8 cellular contexts compared by ENCODE assay signal in the genomic region with DNA sequence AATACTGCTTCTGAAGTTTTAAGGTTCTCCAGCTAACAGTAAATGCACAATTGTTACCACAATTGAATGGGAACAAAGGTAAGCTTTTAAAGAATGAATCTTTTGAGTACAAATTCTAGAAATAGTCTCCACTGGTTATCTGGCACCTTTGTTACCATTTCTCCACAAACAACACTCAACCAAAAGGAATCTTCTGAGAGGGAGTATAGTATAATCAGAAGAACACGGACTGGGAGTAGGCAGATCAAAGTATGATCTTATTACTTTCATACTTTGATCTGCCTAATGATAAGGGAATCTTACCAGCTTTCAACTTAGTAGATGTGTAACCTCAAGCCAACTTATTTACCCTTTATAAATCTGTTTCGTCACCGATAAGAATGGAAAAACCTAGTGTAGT. TPM values are rescaled to one million over a fixed set of nuclear protein-coding genes. Genes with fewer than 3 reads are reported as not detected.
DNase-seq lines count a peak whose midpoint lies in the region; ATAC-seq and TF ChIP-seq lines count a peak whose summit lies in the region.

No MANE protein-coding gene starts in this region.

- no peaks in the 10 kb centered on the region for H3K27me3 Mint-ChIP-seq in central memory CD8-positive, alpha-beta T cell
- H3K27me3 Mint-ChIP-seq in natural killer cell (ENCODE audit: low read depth in 2 of 2) = no peaks in the 10 kb centered on the region

- ATAC-seq in central memory CD8-positive, alpha-beta T cell (replicated peaks; ENCODE audit: extremely low read depth, poor library complexity, severe bottlenecking) = no peak
- no peak for ATAC-seq in natural killer cell
- no peak for ATAC-seq in GM21390 (IDR thresholded peaks at IDR 0.05; ENCODE audit: unreplicated experiment)

- peaks cover 29 to 70% (median 51%) of the 10 kb centered on the region in 11 experiments for H3K36me3 ChIP-seq in BLaER1 treated with 17β-estradiol and CSF1 and Interleukin-3, amounts not matched to agents 10 nM and 100 nM

- H4K20me1 ChIP-seq in BLaER1 treated with 17β-estradiol and CSF1 and Interleukin-3, amounts not matched to agents 10 nM and 100 nM = peaks cover 20 to 39% (median 27%) of the 10 kb centered on the region in 11 experiments; a peak in 20 of 22 replicates

- H3K4me1 ChIP-seq in BLaER1 treated with 17β-estradiol and CSF1 and Interleukin-3, amounts not matched to agents 10 nM and 100 nM = peaks cover 30 to 44% (median 40%) of the 10 kb centered on the region in 10 experiments

- H3K4me2 ChIP-seq in BLaER1 treated with 17β-estradiol and CSF1 and Interleukin-3, amounts not matched to agents 10 nM and 100 nM = peak overlapping the region; percentile 80 to 95 (median 83)

- peak overlapping the region; percentile 91 for H3K4me3 Mint-ChIP-seq in central memory CD8-positive, alpha-beta T cell
- peak overlapping the region; percentile 99 for H3K4me3 Mint-ChIP-seq in natural killer cell

- DNase-seq in LoVo (ENCODE audit: low spot score) (peak; percentile 12), natural killer cell (no peak), MV-4-11 (lab: John Stamatoyannopoulos, UW) (no peak), GM10266 (ENCODE audit: extremely low spot score) (no peak), Kasumi-1 (lab: John Stamatoyannopoulos, UW) (no peak)
- no peak for DNase-seq in central memory CD8-positive, alpha-beta T cell (ENCODE audit: low spot score in 2 of 2)

- peak overlapping the region; percentile 91 to 100 (median 99); a peak in 20 of 22 replicates for H3K9ac ChIP-seq in BLaER1 treated with 17β-estradiol and CSF1 and Interleukin-3, amounts not matched to agents 10 nM and 100 nM

- intact Hi-C loops in natural killer cell (cut with micrococcal nuclease) = loop anchor here (5.0 kb wide), 1 partner anchor 324 kb away; a partner anchor contains a TSS

- H3K27ac Mint-ChIP-seq in central memory CD8-positive, alpha-beta T cell (ENCODE audit: low read depth) = peak overlapping the region; percentile 95
- H3K27ac Mint-ChIP-seq in natural killer cell = peak overlapping the region; percentile 94 to 99

- no peaks in the 10 kb centered on the region for H3K9me3 ChIP-seq in BLaER1 treated with 17β-estradiol and CSF1 and Interleukin-3, amounts not matched to agents 10 nM and 100 nM (replicated peaks in 1 of 11)

- no peaks in the 10 kb centered on the region for H3K27me3 ChIP-seq in BLaER1 treated with 17β-estradiol and CSF1 and Interleukin-3, amounts not matched to agents 10 nM and 100 nM

- peak overlapping the region in 9 of 11 experiments; percentile 94 to 100 (median 99); a peak in 12 of 22 replicates for H3K27ac ChIP-seq in BLaER1 treated with 17β-estradiol and CSF1 and Interleukin-3, amounts not matched to agents 10 nM and 100 nM

- no peaks in the 10 kb centered on the region for H3K9me3 Mint-ChIP-seq in central memory CD8-positive, alpha-beta T cell
- H3K9me3 Mint-ChIP-seq in natural killer cell = no peaks in the 10 kb centered on the region

- peaks cover 30% of the 10 kb centered on the region for H3K36me3 Mint-ChIP-seq in central memory CD8-positive, alpha-beta T cell (ENCODE audit: insufficient read depth)
- no peaks in the 10 kb centered on the region for H3K36me3 Mint-ChIP-seq in natural killer cell

- TF ChIP-seq CTCF in natural killer cell (IDR thresholded peaks at IDR 0.05) (no peak), GM10266 (IDR thresholded peaks at IDR 0.05; ENCODE audit: control insufficient read depth, insufficient read depth, low read depth, missing control alignments) (no peak)

- peaks cover 45% of the 10 kb centered on the region for H3K4me1 Mint-ChIP-seq in central memory CD8-positive, alpha-beta T cell
- H3K4me1 Mint-ChIP-seq in natural killer cell = peaks cover 41 to 43% of the 10 kb centered on the region in 2 donors

- H3K4me3 ChIP-seq in BLaER1 treated with 17β-estradiol and CSF1 and Interleukin-3, amounts not matched to agents 10 nM and 100 nM = peak overlapping the region; percentile 77 to 95 (median 86)

RNA-seq across cellular contexts. Expression of a gene that starts 1.4 kb away (rescaled TPM):
- total RNA-seq in natural killer cell = 1 to 10 TPM; 6.4 to 9.8 (median 8.8) TPM

RNA-seq across cellular contexts. Expression of a gene that starts 1.7 kb away (rescaled TPM):
- 10 to 100 TPM; 56.7 to 63.4 (median 62.8) TPM for total RNA-seq in natural killer cell

RNA-seq across cellular contexts. Expression of a gene that starts 43.3 kb away (rescaled TPM):
- total RNA-seq in natural killer cell = 1 to 10 TPM; 4.8 to 6.7 (median 5.4) TPM
